In genomic region chr10:74854610-74855009, GRCh38 we compare ENCODE assay signal across 1 cellular context.
TF ChIP-seq lines count a peak whose summit lies in the region.

No MANE protein-coding gene starts in this region.

TF ChIP-seq in SK-N-SH treated with all-trans-retinoic acid at 6 μM for 48 hours, 23 proteins besides CTCF, POLR2A, EP300 and RAD21 (continued from another document):
- TF ChIP-seq CSRNP3 (CRISPR knock-in tag; IDR thresholded peaks at IDR 0.05), result no peak
TF ChIP-seq in SK-N-SH treated with all-trans-retinoic acid at 6 μM for 48 hours: peak in this region for 1.
